Comparison of ENCODE assay signal across 8 cellular contexts in the genomic region with DNA sequence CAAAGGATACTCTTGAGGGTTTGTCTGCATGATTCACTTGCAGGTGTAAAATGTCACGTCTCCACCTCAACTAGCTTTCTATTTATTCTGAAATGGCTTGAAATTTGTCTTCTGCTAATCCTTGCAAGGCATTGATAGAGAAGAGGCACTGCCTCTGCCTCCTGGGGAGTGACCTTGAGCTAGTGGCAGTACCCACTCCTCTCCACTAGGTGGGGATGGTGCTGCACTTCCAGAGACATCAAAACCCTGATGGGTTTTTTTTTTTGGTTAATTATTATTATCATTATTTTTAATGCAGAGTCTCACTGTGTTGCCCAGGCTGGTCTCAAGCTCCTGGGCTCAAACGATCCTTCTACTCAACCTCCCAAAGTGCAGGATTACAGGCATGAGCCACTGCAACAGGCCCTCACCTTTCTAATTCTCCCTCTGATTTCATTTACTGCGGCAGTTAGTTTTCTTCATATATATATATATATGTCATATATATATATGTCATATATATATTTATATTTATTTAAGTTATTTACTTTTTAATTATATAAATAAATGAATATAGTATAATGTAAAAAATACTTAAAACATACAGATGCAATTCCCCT.
A peak's percentile ranks its signal among the peaks of the same experiment; 100 is the strongest.
DNase-seq lines count a peak whose midpoint lies in the region; ATAC-seq, FAIRE-seq and TF ChIP-seq lines count a peak whose summit lies in the region.

No MANE protein-coding gene starts in this region.

- no peaks in the 10 kb centered on the region for H3F3A ChIP-seq in SK-N-SH (replicated peaks; ENCODE audit: insufficient read depth)

- no peaks in the 10 kb centered on the region for H3K36me3 Mint-ChIP-seq in activated naive CD8-positive, alpha-beta T cell treated with anti-CD3 and anti-CD28 coated beads, Interleukin-2, amount 10 ng/mL, durations not matched to agents 7 days and 5 days

- CTCF ChIA-PET in A549 (lab: Yijun Ruan, JAX): interaction anchor here (0.6 to 8.4 kb wide), 21 partner anchors 10 to 1212 kb away, joined by 3 to 60 read pairs (median 4); partner anchors contain the start of gene EIF1B
- CTCF ChIA-PET in SK-N-SH (lab: Yijun Ruan, JAX): interaction anchor here (0.5 to 13.4 kb wide), 41 partner anchors 11 to 757 kb away, joined by 3 to 289 read pairs (median 4); partner anchors contain the start of gene EIF1B

- H3K4me3 ChIP-seq in A549: no peak overlapping the region
- H3K4me3 ChIP-seq in GM12875 (ENCODE audit: low read depth, low read length): no peak overlapping the region
- H3K4me3 ChIP-seq in SK-N-SH (ENCODE audit: low read depth in 2 of 2, low read length in 1 of 2): no peak overlapping the region; a peak in 1 of 4 replicates
- H3K4me3 ChIP-seq in cardiac muscle cell: no peak overlapping the region
- no peak overlapping the region for H3K4me3 ChIP-seq in retinal pigment epithelial cell (ENCODE audit: low read length)

- peak; percentile 60 to 76 for TF ChIP-seq RAD21 in A549 (conservative IDR thresholded peaks at IDR 0.05 in 1 of 2, IDR thresholded peaks at IDR 0.05 in 1 of 2)
- peak; percentile 89 for TF ChIP-seq RAD21 in SK-N-SH (IDR thresholded peaks at IDR 0.05; ENCODE audit: low read length)

- WGBS in A549 (ENCODE audit: missing lambda C conversion rate): 33% methylated on average over 3 of the region's 3 CpGs
- WGBS in SK-N-SH (ENCODE audit: low lambda C conversion rate): 34% methylated on average over 3 of the region's 3 CpGs

- peaks cover 0 to 2% of the 10 kb centered on the region in 2 experiments for H3K36me3 ChIP-seq in SK-N-SH (replicated peaks in 1 of 2; ENCODE audit: control insufficient read depth in 1 of 2, insufficient read depth in 2 of 2, low read length in 1 of 2)
- no peaks in the 10 kb centered on the region for H3K36me3 ChIP-seq in cardiac muscle cell

- H3K27me3 ChIP-seq in SK-N-SH (ENCODE audit: insufficient read depth) (no peaks in the 10 kb centered on the region), cardiac muscle cell (no peaks in the 10 kb centered on the region)

- no peaks in the 10 kb centered on the region for H3K79me2 ChIP-seq in SK-N-SH (ENCODE audit: insufficient read depth)

- TF ChIP-seq POLR2A in A549 (IDR thresholded peaks at IDR 0.05; ENCODE audit: low read length): no peak

- H3K27ac Mint-ChIP-seq in activated naive CD8-positive, alpha-beta T cell treated with anti-CD3 and anti-CD28 coated beads, Interleukin-2, amount 10 ng/mL, durations not matched to agents 7 days and 5 days: no peak overlapping the region

- no peaks in the 10 kb centered on the region for H3K9me2 ChIP-seq in SK-N-SH

- DNase-seq in A549 (ENCODE audit: low read depth in 1 of 2, low spot score in 1 of 2) (peak; percentile 40 to 41), SK-N-SH (peak; percentile 71), cardiac muscle cell (ENCODE audit: low read depth in 1 of 2, low spot score in 1 of 2) (peak; percentile 64 to 69), retinal pigment epithelial cell (ENCODE audit: low read depth) (no peak)
- peak; percentile 48 for DNase-seq in activated naive CD8-positive, alpha-beta T cell treated with anti-CD3 and anti-CD28 coated beads, Interleukin-2, amount 10 ng/mL, durations not matched to agents 7 days and 5 days

- ATAC-seq in A549 (peak; percentile 71 to 80), HG03460 (IDR thresholded peaks at IDR 0.05; ENCODE audit: unreplicated experiment) (peak; percentile 39), HG03108 (IDR thresholded peaks at IDR 0.05; ENCODE audit: unreplicated experiment) (no peak)
- ATAC-seq in activated naive CD8-positive, alpha-beta T cell treated with anti-CD3 and anti-CD28 coated beads, Interleukin-2, amount 10 ng/mL, durations not matched to agents 7 days and 5 days (ENCODE audit: low read depth): no peak

- H3K9me3 Mint-ChIP-seq in activated naive CD8-positive, alpha-beta T cell treated with anti-CD3 and anti-CD28 coated beads, Interleukin-2, amount 10 ng/mL, durations not matched to agents 7 days and 5 days: no peaks in the 10 kb centered on the region

- no peak overlapping the region for H3K27ac ChIP-seq in A549
- no peak overlapping the region for H3K27ac ChIP-seq in SK-N-SH (ENCODE audit: low read depth in 2 of 2, low read length in 1 of 2)
- H3K27ac ChIP-seq in cardiac muscle cell: no peak overlapping the region

- no peaks in the 10 kb centered on the region for H4K20me1 ChIP-seq in SK-N-SH (ENCODE audit: insufficient read depth)

- H3K27me3 Mint-ChIP-seq in activated naive CD8-positive, alpha-beta T cell treated with anti-CD3 and anti-CD28 coated beads, Interleukin-2, amount 10 ng/mL, durations not matched to agents 7 days and 5 days: peaks cover 4% of the 10 kb centered on the region

- no peak for FAIRE-seq in A549 (lab: Jason Lieb, UNC)

- H3K4me1 ChIP-seq in A549 (no peaks in the 10 kb centered on the region), SK-N-SH (ENCODE audit: control insufficient read depth in 1 of 2, insufficient read depth in 2 of 2, low read depth in 1 of 2, low read length in 1 of 2) (peaks cover 0 to 11% of the 10 kb centered on the region in 2 experiments; a peak in 1 of 4 replicates), cardiac muscle cell (ENCODE audit: low read depth) (peaks cover 7% of the 10 kb centered on the region)

- peak; percentile 62 for TF ChIP-seq CTCF in A549 (IDR thresholded peaks at IDR 0.05)
- peak; percentile 87 for TF ChIP-seq CTCF in GM12875 (IDR thresholded peaks at IDR 0.05; ENCODE audit: borderline replicate concordance, insufficient read depth, low read depth, low read length)
- peak; percentile 92 for TF ChIP-seq CTCF in SK-N-SH (IDR thresholded peaks at IDR 0.05)
- TF ChIP-seq CTCF in cardiac muscle cell (IDR thresholded peaks at IDR 0.05; ENCODE audit: low read depth, low read length): peak; percentile 89
- TF ChIP-seq CTCF in retinal pigment epithelial cell (conservative IDR thresholded peaks at IDR 0.05; ENCODE audit: low read depth, low read length): peak; percentile 96

- H2AFZ ChIP-seq in SK-N-SH (ENCODE audit: low read depth): no peak overlapping the region

- H3K9me3 ChIP-seq in A549 (no peaks in the 10 kb centered on the region), SK-N-SH (no peaks in the 10 kb centered on the region; the same call in 1 of the 2 replicates), cardiac muscle cell (ENCODE audit: low read depth) (no peaks in the 10 kb centered on the region)

- no peaks in the 10 kb centered on the region for H3K4me1 Mint-ChIP-seq in activated naive CD8-positive, alpha-beta T cell treated with anti-CD3 and anti-CD28 coated beads, Interleukin-2, amount 10 ng/mL, durations not matched to agents 7 days and 5 days

- H3K4me3 Mint-ChIP-seq in activated naive CD8-positive, alpha-beta T cell treated with anti-CD3 and anti-CD28 coated beads, Interleukin-2, amount 10 ng/mL, durations not matched to agents 7 days and 5 days: no peak overlapping the region

- TF ChIP-seq EP300 in A549 (IDR thresholded peaks at IDR 0.05) (no peak), SK-N-SH (IDR thresholded peaks at IDR 0.05; ENCODE audit: borderline replicate concordance in 1 of 2, low read depth in 1 of 2, low read length in 1 of 2) (no peak)

- H3K4me2 ChIP-seq in A549: no peak overlapping the region
- no peak overlapping the region for H3K4me2 ChIP-seq in SK-N-SH

- H3K9ac ChIP-seq in SK-N-SH: no peak overlapping the region

- POLR2A ChIA-PET in A549 (lab: Yijun Ruan, JAX): interaction anchor here (0.8 to 1.4 kb wide), 2 partner anchors 117 to 125 kb away, joined by 3 to 8 read pairs; partner anchors contain the start of gene EIF1B
- POLR2A ChIA-PET in SK-N-SH (lab: Yijun Ruan, JAX): interaction anchor here (1.2 kb wide), 1 partner anchor 125 kb away, joined by 3 read pairs; no protein-coding TSS in a partner anchor
- POLR2A ChIA-PET in activated naive CD8-positive, alpha-beta T cell treated with anti-CD3 and anti-CD28 coated beads, Interleukin-2, amount 10 ng/mL, durations not matched to agents 7 days and 5 days (lab: Charles Lee): interaction anchor here (0.9 to 1.5 kb wide), 2 partner anchors 123 to 125 kb away, joined by 4 to 5 read pairs; no protein-coding TSS in a partner anchor

TF ChIP-seq in SK-N-SH, 30 proteins besides CTCF, POLR2A, EP300 and RAD21:
- peak; percentile 89 for TF ChIP-seq SMC3 (IDR thresholded peaks at IDR 0.05; ENCODE audit: low read depth, low read length)
- TF ChIP-seq FOSL2 (IDR thresholded peaks at IDR 0.05; ENCODE audit: borderline replicate concordance, low read depth): no peak

Comparison
In these comparisons a context has a peak if more than half of its experiments do, and no peak if none do; other contexts are left out.
1. ATAC-seq: peak in A549 (2 of 2) and HG03460 (single experiment); none in activated naive CD8-positive, alpha-beta T cell treated with anti-CD3 and anti-CD28 coated beads, Interleukin-2, amount 10 ng/mL, durations not matched to agents 7 days and 5 days (single experiment) and HG03108 (single experiment).
2. Of the 12 proteins assayed by ChIP-seq in both A549 and SK-N-SH: peak only in A549: none; only in SK-N-SH: none; in both: CTCF, RAD21 and SMC3; in neither: 9.
3. Peak in every context shown above with its lines, with median percentiles within 50 percentile points of each other: CTCF ChIP-seq.